In the genomic region with DNA sequence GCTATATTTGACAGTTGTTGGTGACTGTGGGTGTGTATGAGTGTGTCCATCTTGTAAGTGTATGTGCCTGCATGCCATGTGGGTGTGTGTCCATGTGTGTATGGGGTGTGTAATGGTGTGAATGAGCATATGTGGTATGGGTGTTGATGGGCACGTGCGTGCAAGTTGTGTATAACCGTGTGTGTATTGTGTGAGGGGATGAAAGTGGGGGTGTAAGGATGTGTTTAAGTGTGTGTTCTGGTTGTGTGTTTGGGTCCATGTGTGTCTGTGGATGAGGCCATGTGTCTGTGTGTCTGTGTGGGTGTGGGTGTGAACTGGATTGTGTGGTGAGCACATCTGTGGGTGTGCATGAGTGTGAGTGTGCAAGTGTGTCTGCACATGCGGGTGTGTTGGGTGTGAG, we compare ENCODE assay signal across 17 cellular contexts. TPM values are rescaled to one million over a fixed set of nuclear protein-coding genes. Genes with fewer than 3 reads are reported as not detected.
DNase-seq lines count a peak whose midpoint lies in the region; ATAC-seq, FAIRE-seq and TF ChIP-seq lines count a peak whose summit lies in the region.
"Had no signal": no experiment of that assay in that cellular context is flagged by ENCODE, and none has a peak within 500 bp of the region (broad histone marks: within the 10 kb centered on the region; RNA-seq: fewer than 3 reads in every experiment).

No MANE protein-coding gene starts in this region.

- H3K27ac Mint-ChIP-seq in activated CD4-positive, alpha-beta T cell treated with anti-CD3 and anti-CD28 coated beads for 36 hours = no peak overlapping the region
- H3K27ac Mint-ChIP-seq in endothelial cell (ENCODE audit: unreplicated experiment) = peak overlapping the region; percentile 1
- H3K27ac Mint-ChIP-seq in neural progenitor cell = no peak overlapping the region

- H3K27me3 ChIP-seq in HUES6 (ENCODE audit: control insufficient read depth, insufficient read depth, low read length) (peaks cover 44% of the 10 kb centered on the region), neural progenitor cell (peaks cover 48% of the 10 kb centered on the region)

- peaks cover 5% of the 10 kb centered on the region for H3F3A ChIP-seq in neural progenitor cell (ENCODE audit: low read depth)

- H3K4me1 ChIP-seq in HUES6 (ENCODE audit: control insufficient read depth, insufficient read depth, low read length) (peaks cover 7% of the 10 kb centered on the region; the same call in 1 of the 2 replicates), neural progenitor cell (peaks cover 4% of the 10 kb centered on the region)

- no peaks in the 10 kb centered on the region for H3K79me2 ChIP-seq in neural progenitor cell (ENCODE audit: low read depth)

- H3K9ac ChIP-seq in HUES6 (ENCODE audit: low read length) = no peak overlapping the region
- H3K9ac ChIP-seq in neural progenitor cell = no peak overlapping the region

- TF ChIP-seq POLR2A in H54 (IDR thresholded peaks at IDR 0.05; ENCODE audit: low read depth, low read length) = no peak

- no peak overlapping the region for H3K27ac ChIP-seq in HUES6 (ENCODE audit: low read depth, low read length)
- no peak overlapping the region for H3K27ac ChIP-seq in neural progenitor cell
- H3K27ac ChIP-seq: SK-N-MC, thoracic aorta had no signal

- TF ChIP-seq CTCF in endothelial cell (IDR thresholded peaks at IDR 0.05; ENCODE audit: unreplicated experiment) (no peak), neural progenitor cell (IDR thresholded peaks at IDR 0.05) (no peak)

- CTCF ChIA-PET in activated CD4-positive, alpha-beta T cell treated with anti-CD3 and anti-CD28 coated beads for 36 hours (lab: Charles Lee) = no interaction called here

- peaks cover 5% of the 10 kb centered on the region for H4K20me1 ChIP-seq in neural progenitor cell (ENCODE audit: low read depth)

- POLR2A ChIA-PET in activated CD4-positive, alpha-beta T cell treated with anti-CD3 and anti-CD28 coated beads for 36 hours (lab: Charles Lee) = no interaction called here

- H3K4me1 Mint-ChIP-seq in activated CD4-positive, alpha-beta T cell treated with anti-CD3 and anti-CD28 coated beads for 36 hours = peaks cover 22% of the 10 kb centered on the region
- H3K4me1 Mint-ChIP-seq in endothelial cell (ENCODE audit: unreplicated experiment) (peaks cover 7% of the 10 kb centered on the region), neural progenitor cell (peaks cover 11% of the 10 kb centered on the region)

- H3K9me3 ChIP-seq in HUES6 (ENCODE audit: control insufficient read depth, insufficient read depth, low read depth, low read length) (no peaks in the 10 kb centered on the region), neural progenitor cell (ENCODE audit: low read depth) (no peaks in the 10 kb centered on the region)
- H3K9me3 ChIP-seq: thoracic aorta had no signal

- peak overlapping the region; percentile 5 for H3K4me3 Mint-ChIP-seq in activated CD4-positive, alpha-beta T cell treated with anti-CD3 and anti-CD28 coated beads for 36 hours
- H3K4me3 Mint-ChIP-seq in endothelial cell (ENCODE audit: unreplicated experiment) (peak overlapping the region; percentile 45), neural progenitor cell (peak overlapping the region; percentile 73)

- H3K9me3 Mint-ChIP-seq in activated CD4-positive, alpha-beta T cell treated with anti-CD3 and anti-CD28 coated beads for 36 hours (ENCODE audit: low read depth) = no peaks in the 10 kb centered on the region
- H3K9me3 Mint-ChIP-seq in endothelial cell (ENCODE audit: unreplicated experiment) (no peaks in the 10 kb centered on the region), neural progenitor cell (no peaks in the 10 kb centered on the region)

- no peaks in the 10 kb centered on the region for H3K36me3 Mint-ChIP-seq in activated CD4-positive, alpha-beta T cell treated with anti-CD3 and anti-CD28 coated beads for 36 hours (ENCODE audit: low read depth)
- H3K36me3 Mint-ChIP-seq in endothelial cell (ENCODE audit: low read depth, unreplicated experiment) = peaks cover 6% of the 10 kb centered on the region
- H3K36me3 Mint-ChIP-seq in neural progenitor cell = peaks cover 2% of the 10 kb centered on the region

- DNase-seq in activated CD4-positive, alpha-beta T cell treated with anti-CD3 and anti-CD28 coated beads for 36 hours = no peak
- DNase-seq in activated CD4-positive, alpha-beta T cell treated with anti-CD3 and anti-CD28 coated beads for 1 hour = no peak
- DNase-seq in endothelial cell (ENCODE audit: low spot score) = no peak
- no peak for DNase-seq in neural progenitor cell (ENCODE audit: low spot score)
- no peak for DNase-seq in AG08395 (ENCODE audit: low spot score)
- DNase-seq in H54 (ENCODE audit: insufficient read length, low spot score) = no peak
- DNase-seq: activated CD4-positive, CD25-positive, alpha-beta regulatory T cell; activated effector memory CD4-positive, alpha-beta T cell treated with Interleukin-2 at 50 U/mL for 16 hours; NCI-H1092; NCI-H2227 treated with DMSO at 0.1 percent for 48 hours had no signal

- peak overlapping the region; percentile 56 for H3K4me3 ChIP-seq in HUES6 (ENCODE audit: low read depth, low read length)
- H3K4me3 ChIP-seq in neural progenitor cell = no peak overlapping the region

- H2AFZ ChIP-seq in neural progenitor cell (replicated peaks) = no peak overlapping the region

- H3K4me2 ChIP-seq in neural progenitor cell = peak overlapping the region; percentile 82

- no peaks in the 10 kb centered on the region for H3K36me3 ChIP-seq in HUES6 (ENCODE audit: control insufficient read depth, insufficient read depth, low read length)
- no peaks in the 10 kb centered on the region for H3K36me3 ChIP-seq in neural progenitor cell
- H3K36me3 ChIP-seq: thoracic aorta had no signal

- no peak for ATAC-seq in activated CD4-positive, alpha-beta T cell treated with anti-CD3 and anti-CD28 coated beads for 36 hours
- no peak for ATAC-seq in GM21825 (IDR thresholded peaks at IDR 0.05; ENCODE audit: unreplicated experiment)
- ATAC-seq: left lobe of liver had no signal

- peaks cover 7% of the 10 kb centered on the region for H3K27me3 Mint-ChIP-seq in activated CD4-positive, alpha-beta T cell treated with anti-CD3 and anti-CD28 coated beads for 36 hours
- peaks cover 19% of the 10 kb centered on the region for H3K27me3 Mint-ChIP-seq in endothelial cell (ENCODE audit: unreplicated experiment)
- peaks cover 50% of the 10 kb centered on the region for H3K27me3 Mint-ChIP-seq in neural progenitor cell (ENCODE audit: insufficient read depth, low read depth)

- intact Hi-C loops in activated CD4-positive, alpha-beta T cell treated with anti-CD3 and anti-CD28 coated beads for 36 hours (cut with DNase I, micrococcal nuclease) = no loop called here

- FAIRE-seq in H54 (lab: Jason Lieb, UNC) = no peak
- FAIRE-seq: bronchial epithelial cell, endometrium had no signal

RNA-seq across cellular contexts. Expression of a gene that starts 5.9 kb away (rescaled TPM):
- 10 to 100 TPM; 36.6 to 52.3 TPM for total RNA-seq in activated CD4-positive, alpha-beta T cell treated with anti-CD3 and anti-CD28 coated beads for 36 hours
- 73.4 TPM for total RNA-seq in endothelial cell (ENCODE audit: unreplicated experiment)
- 0.32 and 1.5 TPM in 2 replicates for total RNA-seq in neural progenitor cell (ENCODE audit: low replicate concordance)

RNA-seq across cellular contexts. Expression of a gene that starts 7.3 kb away (rescaled TPM):
- total RNA-seq in activated CD4-positive, alpha-beta T cell treated with anti-CD3 and anti-CD28 coated beads for 36 hours = under 1 TPM; 0.14 to 0.30 TPM
- total RNA-seq in endothelial cell (ENCODE audit: unreplicated experiment) = 4.9 TPM
- total RNA-seq in neural progenitor cell (ENCODE audit: low replicate concordance) = 5.4 and 11.5 TPM in 2 replicates
- total RNA-seq: bronchial epithelial cell had no signal

Comparison
In these comparisons a context has a peak if more than half of its experiments do, and no peak if none do; other contexts are left out.
1. H3K4me3 Mint-ChIP-seq: peak in every context shown above with its lines; median percentile 73 in neural progenitor cell; 45 in endothelial cell; 5 in activated CD4-positive, alpha-beta T cell treated with anti-CD3 and anti-CD28 coated beads for 36 hours.
2. RNA of a gene that starts 5.9 kb away (total RNA-seq): 73.4 TPM in endothelial cell (single experiment) and 36.6 to 52.3 TPM in activated CD4-positive, alpha-beta T cell treated with anti-CD3 and anti-CD28 coated beads for 36 hours; 0.32 to 1.5 TPM in neural progenitor cell; every median in the first group is over 10 times any median in the second.